ENCODE assay signal across 9 cellular contexts in genomic region chr11:72222106-72222891, GRCh38. TPM values are rescaled to one million over a fixed set of nuclear protein-coding genes. Genes with fewer than 3 reads are reported as not detected.
DNase-seq lines count a peak whose midpoint lies in the region; ATAC-seq and TF ChIP-seq lines count a peak whose summit lies in the region.
"Had no signal": no experiment of that assay in that cellular context is flagged by ENCODE, and none has a peak within 500 bp of the region (broad histone marks: within the 10 kb centered on the region; RNA-seq: fewer than 3 reads in every experiment).

No MANE protein-coding gene starts in this region.

- H3K36me3 ChIP-seq in right atrium auricular region = no peaks in the 10 kb centered on the region

- H3K27me3 ChIP-seq in right atrium auricular region = no peaks in the 10 kb centered on the region

- H3K4me3 ChIP-seq in right atrium auricular region = peak overlapping the region; percentile 82 to 88

- no peaks in the 10 kb centered on the region for H3K9me3 ChIP-seq in right atrium auricular region

- H3K4me1 ChIP-seq in right atrium auricular region = peaks cover 0 to 29% of the 10 kb centered on the region in 2 donors

- H3K27ac ChIP-seq in VCaP (peak overlapping the region; percentile 95), right atrium auricular region (peak overlapping the region; percentile 98 to 100)

- ATAC-seq in GM18519 (IDR thresholded peaks at IDR 0.05; ENCODE audit: low FRiP score, unreplicated experiment) (no peak), HG02970 (IDR thresholded peaks at IDR 0.05; ENCODE audit: low FRiP score, unreplicated experiment) (no peak)

- DNase-seq in DMS153 treated with DMSO at 0.1 percent for 48 hours (lab: John Stamatoyannopoulos, UW; ENCODE audit: unreplicated experiment) (peak; percentile 58), DMS153 (lab: John Stamatoyannopoulos, UW) (no peak), right atrium auricular region (ENCODE audit: low spot score) (peak; percentile 50), cortex of kidney (lab: John Stamatoyannopoulos, UW) (no peak)
- DNase-seq in stimulated activated CD8-positive, alpha-beta memory T cell treated with anti-CD3 and anti-CD28 coated beads, Interleukin-4, amount 100 ng/mL, for 48 hours = peak; percentile 20

- TF ChIP-seq CTCF in VCaP (conservative IDR thresholded peaks at IDR 0.05) = no peak
- TF ChIP-seq CTCF in right atrium auricular region (IDR thresholded peaks at IDR 0.05) = no peak

RNA-seq across cellular contexts. Expression of gene INPPL1, which starts 2.3 kb away (rescaled TPM):
- total RNA-seq in right atrium auricular region = 10 to 100 TPM; 68.8 to 84.5 TPM

RNA-seq across cellular contexts. Expression of gene FOLR2, which starts 5.7 kb away (rescaled TPM):
- total RNA-seq in right atrium auricular region = 10 to 100 TPM; 10.8 to 32.5 TPM

RNA-seq across cellular contexts. Expression of gene PHOX2A, which starts 21.7 kb away (rescaled TPM):
- not detected for total RNA-seq in right atrium auricular region
- total RNA-seq: subcutaneous adipose tissue had no signal

RNA-seq across cellular contexts. Expression of gene FOLR1, which starts 30.4 kb away (rescaled TPM):
- not detected for total RNA-seq in right atrium auricular region
- total RNA-seq: subcutaneous adipose tissue had no signal

Comparison
In these comparisons a context has a peak if more than half of its experiments do, and no peak if none do; other contexts are left out.
1. DNase-seq: peak in DMS153 treated with DMSO at 0.1 percent for 48 hours (single experiment), right atrium auricular region (single experiment) and stimulated activated CD8-positive, alpha-beta memory T cell treated with anti-CD3 and anti-CD28 coated beads, Interleukin-4, amount 100 ng/mL, for 48 hours (single experiment); none in DMS153 (single experiment) and cortex of kidney (single experiment).